Comparison of ENCODE assay signal across 23 cellular contexts in the genomic region with DNA sequence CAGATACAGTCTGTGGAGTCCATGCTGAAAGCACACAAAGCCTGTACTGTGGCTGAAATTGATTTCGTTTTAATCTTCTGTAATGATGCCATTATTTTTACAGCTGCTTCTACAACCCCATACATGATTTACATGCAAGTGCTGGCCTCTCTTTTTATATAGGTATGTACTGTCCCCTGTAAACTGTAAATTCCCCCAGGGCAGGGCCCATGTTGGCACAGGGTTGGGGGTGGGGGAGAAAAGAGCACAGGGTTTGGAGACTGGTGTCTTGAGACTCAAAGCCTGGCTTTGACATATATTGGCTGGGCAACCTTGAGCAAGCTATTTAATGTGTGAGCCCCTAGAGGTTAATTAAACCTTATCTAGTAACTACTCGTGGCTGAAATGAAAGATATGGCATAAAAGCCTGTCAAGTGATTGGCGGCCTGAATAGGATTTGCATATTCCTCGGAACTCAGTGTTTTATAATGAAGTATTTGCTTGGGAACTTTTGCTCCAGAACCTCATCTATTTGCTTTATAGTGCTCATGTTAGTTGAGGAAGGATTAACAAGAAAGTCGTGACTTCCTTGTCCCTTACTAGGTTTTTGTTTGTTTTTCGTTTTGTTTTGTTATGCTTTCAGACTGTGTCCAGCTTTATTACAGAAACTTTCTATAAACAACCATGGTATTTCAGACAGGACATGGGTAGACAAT.
"Had no signal": no experiment of that assay in that cellular context is flagged by ENCODE, and none has a peak within 500 bp of the region (broad histone marks: within the 10 kb centered on the region; RNA-seq: fewer than 3 reads in every experiment).

No MANE protein-coding gene starts in this region.

- H3K36me3 Mint-ChIP-seq: activated naive CD8-positive, alpha-beta T cell treated with anti-CD3 and anti-CD28 coated beads for 36 hours; natural killer cell had no signal

- H3K27ac ChIP-seq: adrenal gland, body of pancreas, esophagus muscularis mucosa, left lung, lower lobe of right lung, right lobe of liver, transverse colon, uterus had no signal

- H3K9me3 Mint-ChIP-seq: activated naive CD4-positive, alpha-beta T cell treated with anti-CD3 and anti-CD28 coated beads for 36 hours; activated naive CD8-positive, alpha-beta T cell treated with anti-CD3 and anti-CD28 coated beads for 36 hours; natural killer cell had no signal

- H3K4me1 Mint-ChIP-seq: activated naive CD8-positive, alpha-beta T cell treated with anti-CD3 and anti-CD28 coated beads for 36 hours; natural killer cell had no signal

- H3K4me3 Mint-ChIP-seq: activated naive CD4-positive, alpha-beta T cell treated with anti-CD3 and anti-CD28 coated beads for 36 hours; activated naive CD8-positive, alpha-beta T cell treated with anti-CD3 and anti-CD28 coated beads for 36 hours; natural killer cell had no signal

- H3K4me1 ChIP-seq: adrenal gland, body of pancreas, esophagus muscularis mucosa, left lung, lower lobe of right lung, right lobe of liver, uterus had no signal

- ATAC-seq: body of pancreas, left lung, lower lobe of right lung, natural killer cell, right lobe of liver had no signal

- H3K9me3 ChIP-seq: adrenal gland, body of pancreas, left lung, lower lobe of right lung, right lobe of liver, transverse colon had no signal

- H3K27me3 ChIP-seq: adrenal gland, body of pancreas, esophagus muscularis mucosa, left lung, right lobe of liver, transverse colon, uterus had no signal

- H3K36me3 ChIP-seq: adrenal gland, esophagus muscularis mucosa, left lung, lower lobe of right lung, right lobe of liver, transverse colon, uterus had no signal

- H3K27ac Mint-ChIP-seq: activated naive CD4-positive, alpha-beta T cell treated with anti-CD3 and anti-CD28 coated beads for 36 hours; activated naive CD8-positive, alpha-beta T cell treated with anti-CD3 and anti-CD28 coated beads for 36 hours; natural killer cell had no signal

- H3K4me3 ChIP-seq: adrenal gland, body of pancreas, esophagus muscularis mucosa, left lung, lower lobe of right lung, right lobe of liver, transverse colon, uterus had no signal

- DNase-seq: activated CD4-positive, alpha-beta T cell treated with anti-CD3 and anti-CD28 coated beads for 4 hours; activated CD4-positive, alpha-beta T cell treated with anti-CD3 and anti-CD28 coated beads, Interleukin-2, amount 50 U/mL, for 48 hours; activated CD8-positive, alpha-beta memory T cell treated with anti-CD3 and anti-CD28 coated beads for 24 hours; activated effector memory CD4-positive, alpha-beta T cell treated with Interleukin-2 at 50 U/mL for 16 hours; activated naive CD4-positive, alpha-beta T cell treated with anti-CD3 and anti-CD28 coated beads for 36 hours; activated naive CD8-positive, alpha-beta T cell treated with anti-CD3 and anti-CD28 coated beads for 36 hours; adrenal gland; aorta; body of pancreas; dermis blood vessel endothelial cell; effector CD4-positive, alpha-beta T cell; kidney glomerular epithelial cell; left lung; lower lobe of right lung; mesenchymal stem cell; natural killer cell; posterior cingulate gyrus; right lobe of liver; stimulated activated CD4-positive, alpha-beta T cell treated with anti-CD3 and anti-CD28 coated beads, Interleukin-2, amount 100 ng/mL, for 48 hours; stimulated activated naive CD4-positive, alpha-beta T cell treated with Interleukin-2 at 50 U/mL for 16 hours; transverse colon; uterus had no signal
